Comparison of ENCODE assay signal across 25 cellular contexts in the genomic region with DNA sequence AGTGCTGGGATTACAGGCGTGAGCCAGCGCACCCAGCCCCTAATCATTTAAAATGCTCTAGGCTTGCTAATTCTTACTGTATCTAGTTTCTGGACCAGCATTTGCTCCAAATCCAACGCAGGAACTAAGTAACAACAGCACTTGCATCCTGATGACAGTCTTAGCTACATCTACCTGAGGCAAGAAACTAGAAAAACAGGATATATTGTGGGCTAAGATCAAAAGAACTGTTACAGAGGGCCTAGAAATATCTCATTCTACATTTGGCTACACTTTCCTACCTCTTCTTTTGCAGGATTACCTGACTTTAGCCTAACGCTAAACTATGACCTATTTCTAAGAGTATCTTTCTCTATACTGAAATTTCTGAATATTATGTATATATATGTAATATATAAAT. TPM values are rescaled to one million over a fixed set of nuclear protein-coding genes. Genes with fewer than 3 reads are reported as not detected.
"Had no signal": no experiment of that assay in that cellular context is flagged by ENCODE, and none has a peak within 500 bp of the region (broad histone marks: within the 10 kb centered on the region; RNA-seq: fewer than 3 reads in every experiment).

No MANE protein-coding gene starts in this region.

- H3K27me3 Mint-ChIP-seq: progenitor cell of endocrine pancreas; stimulated activated naive CD8-positive, alpha-beta T cell treated with anti-CD3 and anti-CD28 coated beads, Interleukin-15, amount 100 ng/mL, for 72 hours had no signal

- H3K4me1 Mint-ChIP-seq: immature natural killer cell had no signal

- ATAC-seq: left colon; left lung; lower lobe of right lung; natural killer cell treated with Interleukin-12 subunit alpha and Interleukin-12 subunit beta and Interleukin-15 and Interleukin-18, amount 100 ng/mL, for 72 hours; right lobe of liver; stimulated activated memory B cell treated with anti-CD40 and anti-IgM and Interleukin-4, amounts not matched to agents 10 μg/mL and 1 μg/mL and 100 μg/mL, for 72 hours; stimulated activated naive CD8-positive, alpha-beta T cell treated with anti-CD3 and anti-CD28 coated beads, Interleukin-15, amount 100 ng/mL, for 72 hours had no signal

- H3K9me3 ChIP-seq: left lung, lower lobe of right lung, ovary, right atrium auricular region, right lobe of liver, tibial nerve, uterus had no signal

- H3K36me3 Mint-ChIP-seq: immature natural killer cell; natural killer cell treated with Interleukin-12 subunit alpha and Interleukin-12 subunit beta and Interleukin-15 and Interleukin-18, amount 100 ng/mL, for 72 hours; stimulated activated memory B cell treated with anti-CD40 and anti-IgM and Interleukin-4, amounts not matched to agents 10 μg/mL and 1 μg/mL and 100 μg/mL, for 72 hours; type B pancreatic cell had no signal

- DNase-seq: hypothalamus; immature natural killer cell; kidney; left colon; left lung; lower lobe of right lung; mammary epithelial cell; mesenchymal stem cell; ovary; right lobe of liver; stimulated activated CD4-positive, alpha-beta T cell treated with anti-CD3 and anti-CD28 coated beads, Interleukin-1b, Interleukin-23, amount 100 ng/mL, for 48 hours; stimulated activated CD4-positive, alpha-beta T cell treated with anti-CD3 and anti-CD28 coated beads, Interleukin-2, amount 100 ng/mL, for 48 hours; stimulated activated CD4-positive, alpha-beta T cell treated with anti-CD3 and anti-CD28 coated beads, Interleukin-4, amount 100 ng/mL, for 4 hours; stimulated activated CD8-positive, alpha-beta memory T cell treated with anti-CD3 and anti-CD28 coated beads, Interleukin-4, amount 100 ng/mL, for 48 hours; stimulated activated naive CD4-positive, alpha-beta T cell treated with Interleukin-2 at 50 U/mL for 16 hours; stimulated activated naive CD8-positive, alpha-beta T cell treated with anti-CD3 and anti-CD28 coated beads, Interleukin-15, amount 100 ng/mL, for 72 hours; substantia nigra; uterus had no signal

- H3K9me3 Mint-ChIP-seq: immature natural killer cell; natural killer cell treated with Interleukin-12 subunit alpha and Interleukin-12 subunit beta and Interleukin-15 and Interleukin-18, amount 100 ng/mL, for 72 hours; stimulated activated memory B cell treated with anti-CD40 and anti-IgM and Interleukin-4, amounts not matched to agents 10 μg/mL and 1 μg/mL and 100 μg/mL, for 72 hours; stimulated activated naive CD8-positive, alpha-beta T cell treated with anti-CD3 and anti-CD28 coated beads, Interleukin-15, amount 100 ng/mL, for 72 hours had no signal

- H3K4me3 Mint-ChIP-seq: immature natural killer cell; natural killer cell treated with Interleukin-12 subunit alpha and Interleukin-12 subunit beta and Interleukin-15 and Interleukin-18, amount 100 ng/mL, for 72 hours; stimulated activated memory B cell treated with anti-CD40 and anti-IgM and Interleukin-4, amounts not matched to agents 10 μg/mL and 1 μg/mL and 100 μg/mL, for 72 hours; stimulated activated naive CD8-positive, alpha-beta T cell treated with anti-CD3 and anti-CD28 coated beads, Interleukin-15, amount 100 ng/mL, for 72 hours; type B pancreatic cell had no signal

- H3K27ac Mint-ChIP-seq: immature natural killer cell; natural killer cell treated with Interleukin-12 subunit alpha and Interleukin-12 subunit beta and Interleukin-15 and Interleukin-18, amount 100 ng/mL, for 72 hours; progenitor cell of endocrine pancreas; stimulated activated memory B cell treated with anti-CD40 and anti-IgM and Interleukin-4, amounts not matched to agents 10 μg/mL and 1 μg/mL and 100 μg/mL, for 72 hours; stimulated activated naive CD8-positive, alpha-beta T cell treated with anti-CD3 and anti-CD28 coated beads, Interleukin-15, amount 100 ng/mL, for 72 hours; type B pancreatic cell had no signal

RNA-seq across cellular contexts. Expression of a gene that starts 7.8 kb away (rescaled TPM):
- total RNA-seq: left colon, skeletal muscle tissue had no signal
- polyA plus RNA-seq: immature natural killer cell had no signal
